In the genomic region with DNA sequence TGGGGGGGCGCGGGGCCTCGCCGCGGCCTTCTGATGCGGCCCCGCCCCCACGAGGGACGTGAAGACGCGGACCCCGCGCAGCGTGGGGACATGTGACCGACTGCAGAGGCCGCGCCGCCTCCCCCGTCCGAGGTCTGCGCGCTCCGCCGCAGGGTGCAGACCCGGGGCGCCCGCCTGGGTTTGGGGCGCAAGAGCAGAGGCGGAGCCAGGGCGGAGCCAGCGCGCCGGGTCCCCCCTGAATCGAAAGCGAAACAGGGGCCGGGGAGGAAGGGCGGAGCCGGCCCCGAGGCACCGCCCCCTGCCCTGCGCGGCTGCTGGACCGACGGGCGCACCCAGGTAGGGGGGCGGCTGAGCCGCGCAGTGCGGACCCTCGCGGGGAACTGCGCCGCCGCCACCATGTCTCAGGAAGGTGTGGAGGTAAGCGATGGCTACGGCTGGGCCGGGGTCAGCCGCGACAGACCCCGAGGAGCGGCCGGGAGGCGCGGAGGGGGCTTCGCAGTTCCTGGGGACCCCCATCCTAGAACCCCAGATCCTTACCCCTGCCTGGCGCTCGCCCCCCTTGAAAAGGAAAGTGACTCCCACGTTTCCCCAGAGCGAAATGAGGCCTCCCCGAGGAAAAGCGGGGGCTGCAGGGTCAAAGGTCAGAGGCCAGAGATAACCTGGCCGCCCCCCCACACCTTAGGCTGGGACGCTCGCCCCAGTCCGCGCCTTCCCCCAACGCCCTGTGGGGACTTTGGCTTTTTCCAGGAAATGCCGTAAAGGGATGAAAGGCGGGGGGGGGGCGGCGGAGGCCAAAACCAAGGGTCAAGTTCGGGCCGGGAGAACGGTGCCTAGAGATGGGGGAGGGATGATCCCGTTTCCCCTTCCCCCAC, we compare ENCODE assay signal across 8 cellular contexts. TPM values are rescaled to one million over a fixed set of nuclear protein-coding genes. Genes with fewer than 3 reads are reported as not detected.
DNase-seq lines count a peak whose midpoint lies in the region; ATAC-seq lines count a peak whose summit lies in the region.

Gene SHFL, plus strand, starts transcription at position 286 of the 872 bp plus-strand sequence. Its CDS starts 111 bp downstream, at position 397.

- H3K27me3 ChIP-seq in mononuclear cell (ENCODE audit: insufficient read depth, low read length): no peaks in the 10 kb centered on the region

- H3K4me1 ChIP-seq in mononuclear cell (ENCODE audit: insufficient read depth, low read length): peaks cover 13% of the 10 kb centered on the region

- ATAC-seq in GM18502 (IDR thresholded peaks at IDR 0.05; ENCODE audit: poor library complexity, unreplicated experiment) (peak; percentile 85), HG02763 (IDR thresholded peaks at IDR 0.05; ENCODE audit: unreplicated experiment) (peak; percentile 84)

- H3K4me3 ChIP-seq in mononuclear cell (ENCODE audit: low read length): peak within 1 kb of the TSS; percentile 95

- DNase-seq in NCI-H748 treated with DMSO at 0.1 percent for 48 hours (lab: John Stamatoyannopoulos, UW) (peak; percentile 9), activated T-cell treated with anti-CD3 and anti-CD28 coated beads for 1 hour (ENCODE audit: low read depth) (peak; percentile 78), epidermal melanocyte (ENCODE audit: insufficient read length, low spot score) (peak; percentile 64), NCI-H187 treated with DMSO at 0.1 percent for 48 hours (lab: John Stamatoyannopoulos, UW) (no peak)
- DNase-seq in stimulated activated CD8-positive, alpha-beta memory T cell treated with anti-CD3 and anti-CD28 coated beads, Interleukin-15, amount 100 ng/mL, for 48 hours (ENCODE audit: low read depth in 2 of 2): peak; percentile 71 to 74

- no peaks in the 10 kb centered on the region for H3K9me3 ChIP-seq in mononuclear cell (ENCODE audit: low read depth, low read length)

RNA-seq across cellular contexts. Expression of gene SHFL, which starts in this region (rescaled TPM):
- total RNA-seq in mononuclear cell: 28.0 TPM
